1 cellular context compared by ENCODE assay signal in genomic region chr20:6074145-6074561, GRCh38.
TF ChIP-seq lines count a peak whose summit lies in the region.

No MANE protein-coding gene starts in this region.

TF ChIP-seq in HepG2, 621 proteins besides CTCF, POLR2A, EP300 and RAD21 (continued from another document and continues in another):
- no peak for TF ChIP-seq STAT6 (CRISPR knock-in tag; IDR thresholded peaks at IDR 0.05; ENCODE audit: borderline replicate concordance)
- TF ChIP-seq ZFP41 (CRISPR knock-in tag; IDR thresholded peaks at IDR 0.05; ENCODE audit: borderline replicate concordance), result no peak
- no peak for TF ChIP-seq ARNT (IDR thresholded peaks at IDR 0.05)
- no peak for TF ChIP-seq ZNF841 (CRISPR knock-in tag; IDR thresholded peaks at IDR 0.05; ENCODE audit: borderline replicate concordance)
- no peak for TF ChIP-seq ZNF816 (CRISPR knock-in tag; IDR thresholded peaks at IDR 0.05; ENCODE audit: borderline replicate concordance)
- no peak for TF ChIP-seq MAFF (IDR thresholded peaks at IDR 0.05; ENCODE audit: low read depth, low read length)
- no peak for TF ChIP-seq TFDP1 (CRISPR knock-in tag; IDR thresholded peaks at IDR 0.05; ENCODE audit: borderline replicate concordance)
- no peak for TF ChIP-seq USF2 (IDR thresholded peaks at IDR 0.05; ENCODE audit: low read depth, low read length)
- TF ChIP-seq USF2 (CRISPR knock-in tag; IDR thresholded peaks at IDR 0.05; ENCODE audit: borderline replicate concordance), result no peak
- peak; percentile 63 for TF ChIP-seq ZNF605 (CRISPR knock-in tag; IDR thresholded peaks at IDR 0.05)
- no peak for TF ChIP-seq ARNTL (CRISPR knock-in tag; IDR thresholded peaks at IDR 0.05)
- no peak for TF ChIP-seq PRMT3 (CRISPR knock-in tag; IDR thresholded peaks at IDR 0.05; ENCODE audit: borderline replicate concordance, low read depth)
- no peak for TF ChIP-seq ZNF629 (CRISPR knock-in tag; conservative IDR thresholded peaks at IDR 0.05)
- TF ChIP-seq CSRNP1 (CRISPR knock-in tag; IDR thresholded peaks at IDR 0.05), result no peak
- TF ChIP-seq GATAD2A (CRISPR knock-in tag; IDR thresholded peaks at IDR 0.05), result peak; percentile 64; the same call in 1 of the 2 replicates
- TF ChIP-seq KDM6A (CRISPR knock-in tag; IDR thresholded peaks at IDR 0.05; ENCODE audit: low read depth), result no peak
- TF ChIP-seq SP4 (CRISPR knock-in tag; IDR thresholded peaks at IDR 0.05), result no peak
- TF ChIP-seq KDM4B (CRISPR knock-in tag; IDR thresholded peaks at IDR 0.05), result no peak
- no peak for TF ChIP-seq ZNF253 (CRISPR knock-in tag; IDR thresholded peaks at IDR 0.05; ENCODE audit: borderline replicate concordance)
- TF ChIP-seq ZNF878 (CRISPR knock-in tag; IDR thresholded peaks at IDR 0.05), result no peak
- TF ChIP-seq ZMYM3 (CRISPR knock-in tag; IDR thresholded peaks at IDR 0.05), result no peak
- TF ChIP-seq PCBP1 (IDR thresholded peaks at IDR 0.05; ENCODE audit: borderline replicate concordance, low read depth, low read length), result no peak
- no peak for TF ChIP-seq ZNF766 (CRISPR knock-in tag; IDR thresholded peaks at IDR 0.05; ENCODE audit: borderline replicate concordance)
- no peak for TF ChIP-seq ZFP90 (CRISPR knock-in tag; IDR thresholded peaks at IDR 0.05; ENCODE audit: borderline replicate concordance)
- no peak for TF ChIP-seq GMEB1 (CRISPR knock-in tag; IDR thresholded peaks at IDR 0.05; ENCODE audit: borderline replicate concordance)
- no peak for TF ChIP-seq ZNF503 (CRISPR knock-in tag; IDR thresholded peaks at IDR 0.05)
- TF ChIP-seq FOXK2 (IDR thresholded peaks at IDR 0.05), result no peak
- no peak for TF ChIP-seq ZNF251 (CRISPR knock-in tag; IDR thresholded peaks at IDR 0.05)
- no peak for TF ChIP-seq ZNF567 (CRISPR knock-in tag; IDR thresholded peaks at IDR 0.05; ENCODE audit: borderline replicate concordance)
- no peak for TF ChIP-seq MXI1 (IDR thresholded peaks at IDR 0.05; ENCODE audit: borderline replicate concordance, low read depth, low read length)
- no peak; the same call in 1 of the 2 replicates for TF ChIP-seq TFDP2 (CRISPR knock-in tag; IDR thresholded peaks at IDR 0.05)
- TF ChIP-seq MIER2 (CRISPR knock-in tag; IDR thresholded peaks at IDR 0.05), result 0 out of 2 replicates have a peak, but pooled peaks have one; percentile 32
- TF ChIP-seq MED13 (CRISPR knock-in tag; IDR thresholded peaks at IDR 0.05), result no peak
- no peak for TF ChIP-seq ZBTB2 (CRISPR knock-in tag; IDR thresholded peaks at IDR 0.05; ENCODE audit: low read depth)
- no peak for TF ChIP-seq SKIL (CRISPR knock-in tag; IDR thresholded peaks at IDR 0.05; ENCODE audit: borderline replicate concordance)
- no peak for TF ChIP-seq ZBTB46 (CRISPR knock-in tag; IDR thresholded peaks at IDR 0.05; ENCODE audit: borderline replicate concordance)
- no peak for TF ChIP-seq GPN1 (CRISPR knock-in tag; IDR thresholded peaks at IDR 0.05; ENCODE audit: borderline replicate concordance)
- no peak for TF ChIP-seq MATR3 (CRISPR knock-in tag; IDR thresholded peaks at IDR 0.05)
- TF ChIP-seq ZNF552 (CRISPR knock-in tag; IDR thresholded peaks at IDR 0.05; ENCODE audit: borderline replicate concordance), result no peak
- TF ChIP-seq CAMTA2 (CRISPR knock-in tag; IDR thresholded peaks at IDR 0.05; ENCODE audit: borderline replicate concordance), result no peak
- TF ChIP-seq ZNF547 (CRISPR knock-in tag; IDR thresholded peaks at IDR 0.05), result no peak; the same call in 1 of the 2 replicates
- no peak for TF ChIP-seq ZNF790 (CRISPR knock-in tag; IDR thresholded peaks at IDR 0.05; ENCODE audit: borderline replicate concordance)
- no peak for TF ChIP-seq MBNL3 (CRISPR knock-in tag; conservative IDR thresholded peaks at IDR 0.05)
